In the genomic region with DNA sequence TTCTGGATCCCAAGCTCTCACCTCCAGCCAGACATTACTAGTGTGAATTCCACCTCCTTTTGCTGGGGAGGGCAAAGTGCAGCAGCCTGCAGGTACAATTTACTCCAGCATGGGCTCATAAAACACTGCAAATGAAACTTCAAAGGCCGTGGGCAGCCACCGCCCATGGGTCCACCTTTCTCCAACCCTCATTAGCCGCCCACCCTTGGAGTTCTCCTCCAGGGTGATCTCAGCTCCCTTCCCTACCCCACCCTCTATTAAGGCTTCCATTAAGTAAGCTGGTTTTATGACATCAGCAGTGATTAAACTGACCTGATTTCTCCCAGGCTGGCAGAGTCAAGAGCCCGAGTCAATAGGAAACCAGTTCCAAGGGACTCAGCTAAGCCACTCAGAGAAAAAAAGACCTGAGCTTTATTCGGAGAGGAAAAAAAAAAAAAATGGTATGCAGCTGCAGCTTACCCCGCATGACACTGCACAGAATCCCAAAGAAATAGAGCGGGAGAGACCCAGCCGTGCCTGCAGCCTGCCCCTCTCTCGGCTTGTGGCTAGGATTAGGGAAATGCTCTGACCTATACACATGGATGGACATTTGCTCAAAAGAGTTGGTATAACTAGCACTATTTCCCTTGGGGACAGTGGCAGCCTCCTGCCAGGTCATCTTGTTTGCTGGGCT, we compare ENCODE assay signal across 12 cellular contexts.
A peak's percentile ranks its signal among the peaks of the same experiment; 100 is the strongest.
DNase-seq lines count a peak whose midpoint lies in the region; FAIRE-seq and TF ChIP-seq lines count a peak whose summit lies in the region.
"Had no signal": no experiment of that assay in that cellular context is flagged by ENCODE, and none has a peak within 500 bp of the region (broad histone marks: within the 10 kb centered on the region; RNA-seq: fewer than 3 reads in every experiment).

No MANE protein-coding gene starts in this region.

- H4K20me1 ChIP-seq in H1 (replicated peaks in 1 of 2; ENCODE audit: control insufficient read depth in 1 of 2, insufficient read depth in 2 of 2, low read length in 2 of 2), result no peaks in the 10 kb centered on the region

- no peak overlapping the region for H3K56ac ChIP-seq in H1 (replicated peaks; ENCODE audit: insufficient read length, low read depth, low read length)

- no peaks in the 10 kb centered on the region for H3K9me3 Mint-ChIP-seq in nephron
- H3K9me3 Mint-ChIP-seq: activated naive CD8-positive, alpha-beta T cell treated with anti-CD3 and anti-CD28 coated beads for 36 hours had no signal

- H2AK5ac ChIP-seq in H1 (ENCODE audit: low read depth, low read length), result no peak overlapping the region

- peak overlapping the region; percentile 55 to 91 (median 60) for H3K27ac Mint-ChIP-seq in nephron
- H3K27ac Mint-ChIP-seq: activated naive CD8-positive, alpha-beta T cell treated with anti-CD3 and anti-CD28 coated beads for 36 hours had no signal

- TF ChIP-seq CTCF in 22Rv1 (IDR thresholded peaks at IDR 0.05), result no peak
- no peak for TF ChIP-seq CTCF in H1 (IDR thresholded peaks at IDR 0.05; ENCODE audit: control extremely low read depth in 1 of 3, insufficient read depth in 1 of 3, low read depth in 1 of 3, low read length in 3 of 3)
- TF ChIP-seq CTCF in nephron (IDR thresholded peaks at IDR 0.05; ENCODE audit: unreplicated experiment in 3 of 3), result no peak
- TF ChIP-seq CTCF in A673 (conservative IDR thresholded peaks at IDR 0.05; ENCODE audit: low read depth, low read length), result no peak

- H3K4me1 Mint-ChIP-seq in nephron, result peaks cover 33% of the 10 kb centered on the region

- no peaks in the 10 kb centered on the region for H3K79me2 ChIP-seq in H1 (ENCODE audit: control insufficient read depth in 1 of 2, insufficient read depth in 2 of 2, low read length in 2 of 2)

- H2BK20ac ChIP-seq in H1 (ENCODE audit: low read length), result no peak overlapping the region

- no peak overlapping the region for H3K4me3 Mint-ChIP-seq in nephron
- H3K4me3 Mint-ChIP-seq: activated naive CD8-positive, alpha-beta T cell treated with anti-CD3 and anti-CD28 coated beads for 36 hours had no signal

- H3K23me2 ChIP-seq in H1 (ENCODE audit: low read depth, low read length), result no peaks in the 10 kb centered on the region

- H3K4me3 ChIP-seq in H1 (ENCODE audit: extremely low read depth in 1 of 4, insufficient read depth in 2 of 4, low read depth in 3 of 4, low read length in 4 of 4) (no peak overlapping the region), A673 (ENCODE audit: low read depth, low read length, poor library complexity, severe bottlenecking) (no peak overlapping the region)

- H2AFZ ChIP-seq in H1 (ENCODE audit: low read length), result no peak overlapping the region

- H3K4ac ChIP-seq in H1 (replicated peaks; ENCODE audit: insufficient read length, low read depth, low read length), result no peak overlapping the region

- no TSS peak for BruUV-seq in A673 (replicated peaks; lab: Mats Ljungman, UMichigan)

- no peak overlapping the region for H3K23ac ChIP-seq in H1 (ENCODE audit: insufficient read length)

- TF ChIP-seq POLR2A in H1 (IDR thresholded peaks at IDR 0.05; ENCODE audit: control extremely low read depth in 1 of 2, low read depth in 2 of 2, low read length in 2 of 2), result no peak

- H2BK120ac ChIP-seq in H1 (replicated peaks; ENCODE audit: low read depth, low read length), result no peak overlapping the region

- no peak overlapping the region for H2BK15ac ChIP-seq in H1 (ENCODE audit: low read length)

- intact Hi-C loops in A673 (cut with micrococcal nuclease; ENCODE audit: unreplicated experiment), result no loop called here

- POLR2A ChIA-PET in H1 (lab: Charles Lee; ENCODE audit: partially characterized antibody), result no interaction called here
- POLR2A ChIA-PET in A673 (lab: Charles Lee; ENCODE audit: low non-redundant PET), result no interaction called here

- no peaks in the 10 kb centered on the region for H3K36me3 ChIP-seq in H1 (ENCODE audit: control insufficient read depth in 2 of 4, insufficient read depth in 4 of 4, low read length in 3 of 4)
- H3K36me3 ChIP-seq in A673 (ENCODE audit: insufficient read depth, low read length, poor library complexity, severe bottlenecking), result no peaks in the 10 kb centered on the region

- in situ Hi-C loops in ACHN (cut with HindIII; ENCODE audit: low pct_ligation_motif_present, low pct_unique_long_range_greater_than_20kb, low sequenced_read_pairs), result no loop called here

- DNase-seq in NCI-H2029 (lab: John Stamatoyannopoulos, UW) (peak; percentile 52), H1 (ENCODE audit: low read depth in 1 of 2, low spot score in 2 of 2) (no peak), caudate nucleus (lab: John Stamatoyannopoulos, UW) (no peak), A673 (ENCODE audit: low spot score) (no peak), ACHN (no peak)
- DNase-seq in stimulated activated CD4-positive, alpha-beta T cell treated with anti-CD3 and anti-CD28 coated beads, Interleukin-2, amount 100 ng/mL, for 48 hours, result no peak
- DNase-seq: activated CD4-positive, alpha-beta T cell treated with anti-CD3 and anti-CD28 coated beads for 1 hour; activated naive CD8-positive, alpha-beta T cell treated with anti-CD3 and anti-CD28 coated beads for 36 hours; NCI-H524; stimulated activated CD4-positive, alpha-beta T cell treated with anti-CD3 and anti-CD28 coated beads, Interleukin-2, amount 100 ng/mL, for 24 hours had no signal

- TF ChIP-seq EP300 in H1 (IDR thresholded peaks at IDR 0.05; ENCODE audit: borderline replicate concordance in 1 of 2, low read depth in 2 of 2, low read length in 2 of 2), result no peak

- CTCF ChIA-PET in H1 (lab: Charles Lee; ENCODE audit: partially characterized antibody) (interaction anchor here (2.5 kb wide), 1 partner anchor 100 kb away, joined by 7 read pairs; no protein-coding TSS in a partner anchor), A673 (lab: Charles Lee) (no interaction called here)

- FAIRE-seq in H1 (lab: Jason Lieb, UNC), result no peak

- no peaks in the 10 kb centered on the region for H3K9me3 ChIP-seq in H1 (ENCODE audit: insufficient read depth in 2 of 2, low read depth in 1 of 2, low read length in 1 of 2)
- H3K9me3 ChIP-seq in A673 (ENCODE audit: low read depth, low read length, poor library complexity, severe bottlenecking), result no peaks in the 10 kb centered on the region

- no peak overlapping the region for H3K14ac ChIP-seq in H1 (ENCODE audit: insufficient read length)

- H3K79me1 ChIP-seq in H1 (ENCODE audit: low read depth, low read length), result no peaks in the 10 kb centered on the region

- H3K27ac ChIP-seq in 22Rv1 (peak overlapping the region; percentile 20), H1 (ENCODE audit: low read depth, low read length) (no peak overlapping the region), caudate nucleus (ENCODE audit: low read depth, low read length) (no peak overlapping the region), A673 (ENCODE audit: low read depth, low read length, poor library complexity, severe bottlenecking) (no peak overlapping the region)

- H2BK12ac ChIP-seq in H1 (ENCODE audit: low read depth, low read length), result no peak overlapping the region

- peaks cover 0 to 1% (median 0%) of the 10 kb centered on the region in 4 experiments; a peak in 1 of 7 replicates for H3K27me3 ChIP-seq in H1 (replicated peaks in 1 of 4; ENCODE audit: control insufficient read depth in 3 of 4, extremely low read depth in 1 of 4, insufficient read depth in 3 of 4, low read length in 3 of 4)
- H3K27me3 ChIP-seq in A673 (replicated peaks; ENCODE audit: insufficient read depth, low read depth, low read length, poor library complexity), result no peaks in the 10 kb centered on the region

- H3K4me2 ChIP-seq in H1 (ENCODE audit: insufficient read depth in 1 of 2, low read depth in 2 of 2, low read length in 2 of 2), result no peak overlapping the region

- peaks cover 4% of the 10 kb centered on the region for H3K27me3 Mint-ChIP-seq in nephron (ENCODE audit: low read depth)
- H3K27me3 Mint-ChIP-seq: activated naive CD8-positive, alpha-beta T cell treated with anti-CD3 and anti-CD28 coated beads for 36 hours had no signal

- no peak overlapping the region for H4K5ac ChIP-seq in H1 (ENCODE audit: insufficient read length, low read depth, low read length)

- no peak overlapping the region for H3K9ac ChIP-seq in H1 (replicated peaks in 1 of 4; ENCODE audit: extremely low read depth in 1 of 4, low read depth in 3 of 4, low read length in 3 of 4)

- no peak overlapping the region for H4K8ac ChIP-seq in H1 (ENCODE audit: extremely low read depth, insufficient read depth, low read length)

- H3K4me1 ChIP-seq in H1 (replicated peaks in 1 of 4; ENCODE audit: control insufficient read depth in 3 of 4, insufficient read depth in 4 of 4, low read length in 3 of 4), result no peaks in the 10 kb centered on the region
- no peaks in the 10 kb centered on the region for H3K4me1 ChIP-seq in A673 (ENCODE audit: insufficient read depth, low read length, poor library complexity, severe bottlenecking)

- no peak overlapping the region for H2BK5ac ChIP-seq in H1 (ENCODE audit: low read depth, low read length)

- H3K18ac ChIP-seq in H1 (ENCODE audit: extremely low read depth, low read length), result no peak overlapping the region

- 81% methylated on average over 9 of the region's 9 CpGs; no CpG with 5 or more reads in 1 of the 2 experiments for WGBS in H1 (ENCODE audit: extremely low coverage in 1 of 2, insufficient coverage in 1 of 2, insufficient read length in 1 of 2, insufficient replicate concordance in 2 of 2, low coverage in 1 of 2, low lambda C conversion rate in 2 of 2, missing lambda C conversion rate in 1 of 2), 2 experiments

- no peak for TF ChIP-seq RAD21 in H1 (IDR thresholded peaks at IDR 0.05 in 1 of 2, conservative IDR thresholded peaks at IDR 0.05 in 1 of 2; ENCODE audit: low read depth in 2 of 2, low read length in 2 of 2)

- H3K36me3 Mint-ChIP-seq in nephron (ENCODE audit: low read depth), result no peaks in the 10 kb centered on the region
- H3K36me3 Mint-ChIP-seq: activated naive CD8-positive, alpha-beta T cell treated with anti-CD3 and anti-CD28 coated beads for 36 hours had no signal

- H4K91ac ChIP-seq in H1 (replicated peaks; ENCODE audit: insufficient read length, low read length), result no peak overlapping the region

TF ChIP-seq in H1, 55 proteins besides CTCF, POLR2A, EP300 and RAD21 (continues in another document):
- TF ChIP-seq POLR2AphosphoS5 (IDR thresholded peaks at IDR 0.05; ENCODE audit: low read depth, low read length) (no peak), EGR1 (IDR thresholded peaks at IDR 0.05; ENCODE audit: borderline replicate concordance, low read depth, low read length) (no peak), JUND (IDR thresholded peaks at IDR 0.05; ENCODE audit: low read length) (no peak)
- TF ChIP-seq, protein P1, sequence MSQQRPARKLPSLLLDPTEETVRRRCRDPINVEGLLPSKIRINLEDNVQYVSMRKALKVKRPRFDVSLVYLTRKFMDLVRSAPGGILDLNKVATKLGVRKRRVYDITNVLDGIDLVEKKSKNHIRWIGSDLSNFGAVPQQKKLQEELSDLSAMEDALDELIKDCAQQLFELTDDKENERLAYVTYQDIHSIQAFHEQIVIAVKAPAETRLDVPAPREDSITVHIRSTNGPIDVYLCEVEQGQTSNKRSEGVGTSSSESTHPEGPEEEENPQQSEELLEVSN (IDR thresholded peaks at IDR 0.05), result peak; percentile 44; the same call in 1 of the 2 replicates
